ENCODE assay signal across 1 cellular context in genomic region chr7:33423646-33424020, GRCh38.
TF ChIP-seq lines count a peak whose summit lies in the region.

No MANE protein-coding gene starts in this region.

TF ChIP-seq in GM12878, 131 proteins besides CTCF, POLR2A, EP300 and RAD21 (continued from another document):
- TF ChIP-seq NKRF (conservative IDR thresholded peaks at IDR 0.05) (no peak), SMC3 (IDR thresholded peaks at IDR 0.05; ENCODE audit: borderline replicate concordance, low read length) (peak; percentile 65; the same call in 1 of the 2 replicates), RELA (IDR thresholded peaks at IDR 0.05; ENCODE audit: borderline replicate concordance, partially characterized antibody) (no peak)
